Comparison of ENCODE assay signal across 20 cellular contexts in the genomic region with DNA sequence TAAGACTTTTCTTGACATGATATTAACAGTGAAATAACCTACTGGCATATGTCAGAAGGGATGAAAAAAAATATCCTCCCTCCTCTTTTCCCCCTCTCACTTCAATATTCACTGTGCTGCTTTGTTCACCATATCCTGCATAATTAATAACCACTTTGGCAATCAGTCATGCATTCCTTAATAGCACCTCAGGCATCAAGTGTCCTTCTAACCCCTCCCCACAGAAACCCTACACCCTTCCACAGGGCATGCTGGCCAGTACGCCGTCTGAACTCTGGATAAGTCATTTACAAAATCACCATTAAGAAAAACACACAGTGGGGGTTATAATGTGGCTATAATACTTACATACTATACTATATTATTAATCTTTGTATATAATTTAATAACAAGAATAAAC.
DNase-seq lines count a peak whose midpoint lies in the region; ATAC-seq and TF ChIP-seq lines count a peak whose summit lies in the region.
"Had no signal": no experiment of that assay in that cellular context is flagged by ENCODE, and none has a peak within 500 bp of the region (broad histone marks: within the 10 kb centered on the region; RNA-seq: fewer than 3 reads in every experiment).

No MANE protein-coding gene starts in this region.

- no peak overlapping the region for H3K4me3 Mint-ChIP-seq in stimulated activated memory B cell treated with anti-CD40 and anti-IgM and Interleukin-4, amounts not matched to agents 10 μg/mL and 1 μg/mL and 100 μg/mL, for 72 hours
- H3K4me3 Mint-ChIP-seq: activated CD4-positive, alpha-beta T cell treated with anti-CD3 and anti-CD28 coated beads for 36 hours; activated naive CD4-positive, alpha-beta T cell treated with anti-CD3 and anti-CD28 coated beads for 36 hours; CD8-positive, alpha-beta memory T cell; HFFc6; naive B cell; stimulated activated naive CD8-positive, alpha-beta T cell treated with anti-CD3 and anti-CD28 coated beads, Interleukin-15, Interleukin-2, amounts not matched to agents 100 ng/mL and 50 ng/mL, for 24 hours had no signal

- H3K36me3 Mint-ChIP-seq in stimulated activated memory B cell treated with anti-CD40 and anti-IgM and Interleukin-4, amounts not matched to agents 10 μg/mL and 1 μg/mL and 100 μg/mL, for 72 hours = no peaks in the 10 kb centered on the region
- H3K36me3 Mint-ChIP-seq: CD8-positive, alpha-beta memory T cell; naive B cell had no signal

- no peaks in the 10 kb centered on the region for H3K27me3 ChIP-seq in left lung
- H3K27me3 ChIP-seq: body of pancreas, upper lobe of right lung had no signal

- no peaks in the 10 kb centered on the region for H3K36me3 ChIP-seq in left lung
- H3K36me3 ChIP-seq: upper lobe of right lung had no signal

- H3K4me1 ChIP-seq in left lung = no peaks in the 10 kb centered on the region
- H3K4me1 ChIP-seq: body of pancreas, upper lobe of right lung had no signal

- no peak overlapping the region for H3K27ac ChIP-seq in left lung
- H3K27ac ChIP-seq: body of pancreas, upper lobe of right lung had no signal

- H3K4me1 Mint-ChIP-seq in stimulated activated memory B cell treated with anti-CD40 and anti-IgM and Interleukin-4, amounts not matched to agents 10 μg/mL and 1 μg/mL and 100 μg/mL, for 72 hours = no peaks in the 10 kb centered on the region
- H3K4me1 Mint-ChIP-seq: activated CD4-positive, alpha-beta T cell treated with anti-CD3 and anti-CD28 coated beads for 36 hours; CD8-positive, alpha-beta memory T cell; naive B cell had no signal

- intact Hi-C loops in left lung (cut with DNase I) = no loop called here

- H3K9me3 ChIP-seq in left lung = no peaks in the 10 kb centered on the region
- H3K9me3 ChIP-seq: body of pancreas, upper lobe of right lung had no signal

- H3K9me3 Mint-ChIP-seq in stimulated activated memory B cell treated with anti-CD40 and anti-IgM and Interleukin-4, amounts not matched to agents 10 μg/mL and 1 μg/mL and 100 μg/mL, for 72 hours = peaks cover 3% of the 10 kb centered on the region
- H3K9me3 Mint-ChIP-seq: activated naive CD4-positive, alpha-beta T cell treated with anti-CD3 and anti-CD28 coated beads for 36 hours; HFFc6; naive B cell; stimulated activated naive CD8-positive, alpha-beta T cell treated with anti-CD3 and anti-CD28 coated beads, Interleukin-15, Interleukin-2, amounts not matched to agents 100 ng/mL and 50 ng/mL, for 24 hours had no signal

- H3K27me3 Mint-ChIP-seq in stimulated activated memory B cell treated with anti-CD40 and anti-IgM and Interleukin-4, amounts not matched to agents 10 μg/mL and 1 μg/mL and 100 μg/mL, for 72 hours = no peaks in the 10 kb centered on the region
- H3K27me3 Mint-ChIP-seq: activated CD4-positive, alpha-beta T cell treated with anti-CD3 and anti-CD28 coated beads for 36 hours; CD8-positive, alpha-beta memory T cell; naive B cell; progenitor cell of endocrine pancreas; stimulated activated naive CD8-positive, alpha-beta T cell treated with anti-CD3 and anti-CD28 coated beads, Interleukin-15, Interleukin-2, amounts not matched to agents 100 ng/mL and 50 ng/mL, for 24 hours had no signal

- DNase-seq in DMS 273 treated with DMSO at 0.1 percent for 48 hours (lab: John Stamatoyannopoulos, UW) (peak; percentile 23), NCI-H146 (lab: John Stamatoyannopoulos, UW) (peak; percentile 38), left lung (no peak), NCI-H226 (no peak), GDM1 (lab: John Stamatoyannopoulos, UW) (no peak)
- no peak for DNase-seq in activated CD4-positive, CD25-positive, alpha-beta regulatory T cell (lab: John Stamatoyannopoulos, UW)
- DNase-seq: activated CD4-positive, alpha-beta T cell treated with anti-CD3 and anti-CD28 coated beads for 36 hours; activated naive CD4-positive, alpha-beta T cell treated with anti-CD3 and anti-CD28 coated beads for 36 hours; body of pancreas; CD8-positive, alpha-beta memory T cell; HFFc6; hypothalamus; MV-4-11; naive B cell; NCI-H526 treated with DMSO at 0.1 percent for 48 hours; upper lobe of right lung had no signal

- no peak for TF ChIP-seq CTCF in left lung (IDR thresholded peaks at IDR 0.05)

- peak; percentile 60 for ATAC-seq in SK-N-SH treated with all-trans-retinoic acid at 6 μM for 48 hours
- peak; percentile 57 for ATAC-seq in left lung
- no peak for ATAC-seq in stimulated activated memory B cell treated with anti-CD40 and anti-IgM and Interleukin-4, amounts not matched to agents 10 μg/mL and 1 μg/mL and 100 μg/mL, for 72 hours
- ATAC-seq: activated CD4-positive, alpha-beta T cell treated with anti-CD3 and anti-CD28 coated beads for 36 hours; body of pancreas; upper lobe of right lung had no signal

- no peak overlapping the region for H3K27ac Mint-ChIP-seq in stimulated activated memory B cell treated with anti-CD40 and anti-IgM and Interleukin-4, amounts not matched to agents 10 μg/mL and 1 μg/mL and 100 μg/mL, for 72 hours
- H3K27ac Mint-ChIP-seq: activated CD4-positive, alpha-beta T cell treated with anti-CD3 and anti-CD28 coated beads for 36 hours; activated naive CD4-positive, alpha-beta T cell treated with anti-CD3 and anti-CD28 coated beads for 36 hours; CD8-positive, alpha-beta memory T cell; HFFc6; naive B cell; progenitor cell of endocrine pancreas; stimulated activated naive CD8-positive, alpha-beta T cell treated with anti-CD3 and anti-CD28 coated beads, Interleukin-15, Interleukin-2, amounts not matched to agents 100 ng/mL and 50 ng/mL, for 24 hours had no signal

- no peak overlapping the region for H3K4me3 ChIP-seq in left lung
- H3K4me3 ChIP-seq: body of pancreas, upper lobe of right lung had no signal

TF ChIP-seq in SK-N-SH treated with all-trans-retinoic acid at 6 μM for 48 hours, 23 proteins besides CTCF, POLR2A, EP300 and RAD21 (continues in another document):
- TF ChIP-seq ZFP30 (CRISPR knock-in tag; IDR thresholded peaks at IDR 0.05) (no peak), TSHZ2 (CRISPR knock-in tag; IDR thresholded peaks at IDR 0.05) (no peak), OSR1 (CRISPR knock-in tag; IDR thresholded peaks at IDR 0.05) (no peak), ZNF565 (CRISPR knock-in tag; conservative IDR thresholded peaks at IDR 0.05; ENCODE audit: low read depth) (no peak), ARNTL (CRISPR knock-in tag; IDR thresholded peaks at IDR 0.05; ENCODE audit: borderline replicate concordance, low read depth) (no peak), PPARA (CRISPR knock-in tag; IDR thresholded peaks at IDR 0.05; ENCODE audit: borderline replicate concordance) (no peak), CSRNP3 (CRISPR knock-in tag; IDR thresholded peaks at IDR 0.05) (no peak), ESRRG (CRISPR knock-in tag; IDR thresholded peaks at IDR 0.05) (no peak), BACH2 (CRISPR knock-in tag; IDR thresholded peaks at IDR 0.05; ENCODE audit: borderline replicate concordance) (no peak), GLIS3 (CRISPR knock-in tag; IDR thresholded peaks at IDR 0.05) (no peak), ZFP3 (CRISPR knock-in tag; IDR thresholded peaks at IDR 0.05) (no peak), CSDC2 (CRISPR knock-in tag; IDR thresholded peaks at IDR 0.05) (no peak), ZNF70 (CRISPR knock-in tag; IDR thresholded peaks at IDR 0.05) (no peak), ZC3H10 (CRISPR knock-in tag; IDR thresholded peaks at IDR 0.05) (no peak), ZNF8 (CRISPR knock-in tag; IDR thresholded peaks at IDR 0.05) (no peak)
- TF ChIP-seq, protein P1, sequence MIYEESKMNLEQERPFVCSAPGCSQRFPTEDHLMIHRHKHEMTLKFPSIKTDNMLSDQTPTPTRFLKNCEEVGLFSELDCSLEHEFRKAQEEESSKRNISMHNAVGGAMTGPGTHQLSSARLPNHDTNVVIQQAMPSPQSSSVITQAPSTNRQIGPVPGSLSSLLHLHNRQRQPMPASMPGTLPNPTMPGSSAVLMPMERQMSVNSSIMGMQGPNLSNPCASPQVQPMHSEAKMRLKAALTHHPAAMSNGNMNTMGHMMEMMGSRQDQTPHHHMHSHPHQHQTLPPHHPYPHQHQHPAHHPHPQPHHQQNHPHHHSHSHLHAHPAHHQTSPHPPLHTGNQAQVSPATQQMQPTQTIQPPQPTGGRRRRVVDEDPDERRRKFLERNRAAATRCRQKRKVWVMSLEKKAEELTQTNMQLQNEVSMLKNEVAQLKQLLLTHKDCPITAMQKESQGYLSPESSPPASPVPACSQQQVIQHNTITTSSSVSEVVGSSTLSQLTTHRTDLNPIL (CRISPR knock-in tag; IDR thresholded peaks at IDR 0.05; ENCODE audit: low read depth) = no peak

Comparison
In these comparisons a context has a peak if more than half of its experiments do, and no peak if none do; other contexts are left out.
1. DNase-seq: peak in DMS 273 treated with DMSO at 0.1 percent for 48 hours (single experiment) and NCI-H146 (single experiment); none in left lung (0 of 2), activated CD4-positive, CD25-positive, alpha-beta regulatory T cell (0 of 4), NCI-H226 (single experiment) and GDM1 (single experiment).